In genomic region chr20:535958-536357, GRCh38 we compare ENCODE assay signal across 11 cellular contexts. TPM values are rescaled to one million over a fixed set of nuclear protein-coding genes. Genes with fewer than 3 reads are reported as not detected.
DNase-seq lines count a peak whose midpoint lies in the region; ATAC-seq and TF ChIP-seq lines count a peak whose summit lies in the region.
"Had no signal": no experiment of that assay in that cellular context is flagged by ENCODE, and none has a peak within 500 bp of the region (broad histone marks: within the 10 kb centered on the region; RNA-seq: fewer than 3 reads in every experiment).

No MANE protein-coding gene starts in this region.

- no peaks in the 10 kb centered on the region for H3K27me3 Mint-ChIP-seq in T-helper 17 cell

- no peak overlapping the region for H3K9ac ChIP-seq in rectal smooth muscle tissue (ENCODE audit: low read length)

- no peak overlapping the region for H3K27ac Mint-ChIP-seq in T-helper 17 cell
- H3K27ac Mint-ChIP-seq: activated T-helper 1 cell treated with anti-CD3 and anti-CD28 coated beads, Interleukin-12 subunit alpha, Interleukin-12 subunit beta, Interleukin-2, Interleukin-4 antibody, amounts not matched to agents 30 ng/mL and 10 ng/mL and 1 ng/mL, durations not matched to agents 14 hours and 24 hours and 36 hours had no signal

- peak overlapping the region; percentile 5 for H3K4me3 Mint-ChIP-seq in T-helper 17 cell
- H3K4me3 Mint-ChIP-seq: activated T-helper 1 cell treated with anti-CD3 and anti-CD28 coated beads, Interleukin-12 subunit alpha, Interleukin-12 subunit beta, Interleukin-2, Interleukin-4 antibody, amounts not matched to agents 30 ng/mL and 10 ng/mL and 1 ng/mL, durations not matched to agents 14 hours and 24 hours and 36 hours had no signal

- no peak overlapping the region for H3K4me3 ChIP-seq in fibroblast of pulmonary artery (replicated peaks; ENCODE audit: low read depth, low read length)
- peak overlapping the region; percentile 14 for H3K4me3 ChIP-seq in rectal smooth muscle tissue (ENCODE audit: low read length)
- no peak overlapping the region for H3K4me3 ChIP-seq in HAP-1
- H3K4me3 ChIP-seq: prostate gland had no signal

- H3K36me3 ChIP-seq in rectal smooth muscle tissue (ENCODE audit: control insufficient read depth, insufficient read depth, low read length), result no peaks in the 10 kb centered on the region
- H3K36me3 ChIP-seq in HAP-1 (replicated peaks), result peaks cover 19% of the 10 kb centered on the region
- H3K36me3 ChIP-seq: prostate gland had no signal

- ATAC-seq in T-helper 17 cell (no peak), GM21576 (IDR thresholded peaks at IDR 0.05; ENCODE audit: unreplicated experiment) (no peak)

- H3K4me1 ChIP-seq in rectal smooth muscle tissue (ENCODE audit: control insufficient read depth, insufficient read depth, low read length) (peaks cover 9% of the 10 kb centered on the region), HAP-1 (peaks cover 20% of the 10 kb centered on the region)

- H3K4me1 Mint-ChIP-seq in T-helper 17 cell, result peaks cover 49% of the 10 kb centered on the region

- H3K9me3 ChIP-seq in T-helper 17 cell (ENCODE audit: control insufficient read depth, low read length, poor library complexity, severe bottlenecking) (no peaks in the 10 kb centered on the region), HAP-1 (peaks cover 17% of the 10 kb centered on the region)
- H3K9me3 ChIP-seq: prostate gland had no signal

- H3K27ac ChIP-seq in rectal smooth muscle tissue (ENCODE audit: low read depth, low read length), result no peak overlapping the region
- H3K27ac ChIP-seq: prostate gland had no signal

- TF ChIP-seq CTCF in fibroblast of pulmonary artery (IDR thresholded peaks at IDR 0.05; ENCODE audit: low read length, missing control alignments), result no peak

- peak; percentile 71 for DNase-seq in HT-29 (ENCODE audit: low spot score)
- no peak for DNase-seq in T-helper 17 cell
- peak; percentile 20 for DNase-seq in fibroblast of pulmonary artery (ENCODE audit: low read depth)
- DNase-seq in GM19238 (ENCODE audit: insufficient read length, low spot score), result no peak
- no peak for DNase-seq in HAP-1 (ENCODE audit: low spot score in 2 of 2)
- DNase-seq: DND-41, NCI-H1048 had no signal

- in situ Hi-C loops in HAP-1 (cut with MboI; ENCODE audit: low sequenced_read_pairs), result no loop called here

- H3K27me3 ChIP-seq in rectal smooth muscle tissue (ENCODE audit: control insufficient read depth, insufficient read depth, low read length) (no peaks in the 10 kb centered on the region), HAP-1 (ENCODE audit: low read depth) (no peaks in the 10 kb centered on the region)

- H3K36me3 Mint-ChIP-seq in T-helper 17 cell (ENCODE audit: low read depth), result no peaks in the 10 kb centered on the region

RNA-seq across cellular contexts. Expression of gene CSNK2A1, which starts 7.6 kb away (rescaled TPM):
- total RNA-seq in HT-29 (2014; rRNA removed; shearing (Covaris generic)), result 81.7 and 89.6 TPM in 2 replicates
- total RNA-seq in T-helper 17 cell, result 10 to 100 TPM; 63.8 to 69.0 TPM

Comparison
In these comparisons a context has a peak if more than half of its experiments do, and no peak if none do; other contexts are left out.
1. DNase-seq: peak in HT-29 (single experiment) and fibroblast of pulmonary artery (single experiment); none in T-helper 17 cell (0 of 3), GM19238 (single experiment) and HAP-1 (0 of 2).